In genomic region chr11:96257972-96258951, GRCh38 we compare ENCODE assay signal across 8 cellular contexts.
DNase-seq lines count a peak whose midpoint lies in the region; ATAC-seq and TF ChIP-seq lines count a peak whose summit lies in the region.

No MANE protein-coding gene starts in this region.

- POLR2A ChIA-PET in GM10248 (lab: Yijun Ruan, JAX) (no interaction called here), HEK293T (lab: Yijun Ruan, JAX) (no interaction called here)

- intact Hi-C loops in left colon (cut with DNase I, micrococcal nuclease): no loop called here

- H3K4me3 ChIP-seq in Jurkat, Clone E6-1 (ENCODE audit: low read length): no peak overlapping the region; the same call in 1 of the 2 replicates

- H3K27ac Mint-ChIP-seq in activated naive CD8-positive, alpha-beta T cell: peak overlapping the region; percentile 98
- peak overlapping the region; percentile 91 for H3K27ac Mint-ChIP-seq in mesothelial cell of epicardium

- CTCF ChIA-PET in GM10248 (lab: Yijun Ruan, JAX): interaction anchor here (0.9 to 1.0 kb wide), 2 partner anchors 11 to 22 kb away, joined by 3 read pairs; no protein-coding TSS in a partner anchor
- CTCF ChIA-PET in HEK293T (lab: Yijun Ruan, JAX): no interaction called here

- H3K36me3 Mint-ChIP-seq in activated naive CD8-positive, alpha-beta T cell: peaks cover 17% of the 10 kb centered on the region
- no peaks in the 10 kb centered on the region for H3K36me3 Mint-ChIP-seq in mesothelial cell of epicardium

- no peaks in the 10 kb centered on the region for H3K27me3 Mint-ChIP-seq in activated naive CD8-positive, alpha-beta T cell
- no peaks in the 10 kb centered on the region for H3K27me3 Mint-ChIP-seq in mesothelial cell of epicardium (ENCODE audit: low read depth)

- DNase-seq in GM10248 (ENCODE audit: extremely low spot score): peak; percentile 44
- DNase-seq in Jurkat, Clone E6-1 (ENCODE audit: low read depth, low spot score): peak; percentile 66
- no peak for DNase-seq in mesothelial cell of epicardium (ENCODE audit: low spot score in 2 of 2, unreplicated experiment in 2 of 2)
- DNase-seq in left colon: no peak
- no peak for DNase-seq in HEK293T (ENCODE audit: extremely low spot score)
- no peak for DNase-seq in NCI-H345 treated with DMSO at 0.1 percent for 48 hours (lab: John Stamatoyannopoulos, UW; ENCODE audit: unreplicated experiment)

- ATAC-seq in GM21528 (IDR thresholded peaks at IDR 0.05; ENCODE audit: low FRiP score, unreplicated experiment) (peak; percentile 71), left colon (no peak)

- peaks cover 92% of the 10 kb centered on the region for H3K4me1 Mint-ChIP-seq in activated naive CD8-positive, alpha-beta T cell (ENCODE audit: low read depth)
- peaks cover 78% of the 10 kb centered on the region for H3K4me1 Mint-ChIP-seq in mesothelial cell of epicardium

- TF ChIP-seq CTCF in GM10248 (IDR thresholded peaks at IDR 0.05; ENCODE audit: control extremely low read depth, extremely low read depth, low read depth, missing control alignments) (no peak), mesothelial cell of epicardium (IDR thresholded peaks at IDR 0.05; ENCODE audit: unreplicated experiment) (no peak)

- H3K9me3 Mint-ChIP-seq in activated naive CD8-positive, alpha-beta T cell (ENCODE audit: low read depth): peaks cover 1% of the 10 kb centered on the region
- no peaks in the 10 kb centered on the region for H3K9me3 Mint-ChIP-seq in mesothelial cell of epicardium

- peak overlapping the region; percentile 73 for H3K4me3 Mint-ChIP-seq in activated naive CD8-positive, alpha-beta T cell
- H3K4me3 Mint-ChIP-seq in mesothelial cell of epicardium: no peak overlapping the region

TF ChIP-seq in HEK293T, 16 proteins besides CTCF, POLR2A, EP300 and RAD21:
- TF ChIP-seq HDGF (IDR thresholded peaks at IDR 0.05; ENCODE audit: borderline replicate concordance) (no peak), ZNF384 (IDR thresholded peaks at IDR 0.05) (no peak), PKNOX1 (IDR thresholded peaks at IDR 0.05) (no peak), TARDBP (IDR thresholded peaks at IDR 0.05) (no peak), NFRKB (IDR thresholded peaks at IDR 0.05) (no peak)

Comparison
In these comparisons a context has a peak if more than half of its experiments do, and no peak if none do; other contexts are left out.
1. DNase-seq: peak in GM10248 (single experiment) and Jurkat, Clone E6-1 (single experiment); none in mesothelial cell of epicardium (0 of 2), left colon (0 of 2), HEK293T (single experiment) and NCI-H345 treated with DMSO at 0.1 percent for 48 hours (single experiment).